ENCODE assay signal across 26 cellular contexts in genomic region chr1:79532555-79532954, GRCh38.
"Had no signal": no experiment of that assay in that cellular context is flagged by ENCODE, and none has a peak within 500 bp of the region (broad histone marks: within the 10 kb centered on the region; RNA-seq: fewer than 3 reads in every experiment).

No MANE protein-coding gene starts in this region.

- ATAC-seq: activated T-helper 17 cell treated with anti-CD3 and anti-CD28 coated beads, Interleukin-2, amount 50 U/mL, for 72 hours; T-cell had no signal

- H3K9me3 Mint-ChIP-seq: activated CD4-positive, alpha-beta memory T cell treated with anti-CD3 and anti-CD28 coated beads for 36 hours; activated CD4-positive, alpha-beta T cell treated with anti-CD3 and anti-CD28 coated beads, Interleukin-2, amount 10 ng/mL, durations not matched to agents 24 days and 14 days; activated naive CD4-positive, alpha-beta T cell treated with anti-CD3 and anti-CD28 coated beads for 36 hours; central memory CD8-positive, alpha-beta T cell had no signal

- H3K27ac Mint-ChIP-seq: activated B cell treated with CpG ODN at 0.5 μM for 24 hours; activated CD4-positive, alpha-beta memory T cell treated with anti-CD3 and anti-CD28 coated beads for 36 hours; activated CD4-positive, alpha-beta T cell treated with anti-CD3 and anti-CD28 coated beads, Interleukin-2, amount 10 ng/mL, durations not matched to agents 24 days and 14 days; activated naive CD4-positive, alpha-beta T cell treated with anti-CD3 and anti-CD28 coated beads for 36 hours; activated naive CD8-positive, alpha-beta T cell; activated T-helper 17 cell treated with anti-CD3 and anti-CD28 coated beads, Interleukin-2, amount 50 U/mL, for 72 hours; brain; T-cell had no signal

- H3K4me3 Mint-ChIP-seq: activated B cell treated with CpG ODN at 0.5 μM for 24 hours; activated CD4-positive, alpha-beta memory T cell treated with anti-CD3 and anti-CD28 coated beads for 36 hours; activated CD4-positive, alpha-beta T cell treated with anti-CD3 and anti-CD28 coated beads, Interleukin-2, amount 10 ng/mL, durations not matched to agents 24 days and 14 days; activated naive CD4-positive, alpha-beta T cell treated with anti-CD3 and anti-CD28 coated beads for 36 hours; activated naive CD8-positive, alpha-beta T cell; activated T-helper 17 cell treated with anti-CD3 and anti-CD28 coated beads, Interleukin-2, amount 50 U/mL, for 72 hours; brain; central memory CD8-positive, alpha-beta T cell; T-cell had no signal

- H3K4me1 Mint-ChIP-seq: activated B cell treated with CpG ODN at 0.5 μM for 24 hours; activated CD4-positive, alpha-beta T cell treated with anti-CD3 and anti-CD28 coated beads, Interleukin-2, amount 10 ng/mL, durations not matched to agents 24 days and 14 days; activated T-helper 17 cell treated with anti-CD3 and anti-CD28 coated beads, Interleukin-2, amount 50 U/mL, for 72 hours; central memory CD8-positive, alpha-beta T cell; T-cell had no signal

- H3K27me3 Mint-ChIP-seq: activated B cell treated with CpG ODN at 0.5 μM for 24 hours; activated CD4-positive, alpha-beta memory T cell treated with anti-CD3 and anti-CD28 coated beads for 36 hours; activated CD4-positive, alpha-beta T cell treated with anti-CD3 and anti-CD28 coated beads, Interleukin-2, amount 10 ng/mL, durations not matched to agents 24 days and 14 days; activated naive CD8-positive, alpha-beta T cell; activated T-helper 17 cell treated with anti-CD3 and anti-CD28 coated beads, Interleukin-2, amount 50 U/mL, for 72 hours; central memory CD8-positive, alpha-beta T cell; T-cell had no signal

- DNase-seq: activated B cell treated with CpG ODN at 0.5 μM for 24 hours; activated CD4-positive, alpha-beta memory T cell treated with anti-CD3 and anti-CD28 coated beads for 36 hours; activated CD4-positive, alpha-beta T cell treated with anti-CD3 and anti-CD28 coated beads for 1 hour; activated CD4-positive, alpha-beta T cell treated with anti-CD3 and anti-CD28 coated beads, Interleukin-2, amount 10 ng/mL, durations not matched to agents 24 days and 14 days; activated CD8-positive, alpha-beta memory T cell treated with anti-CD3 and anti-CD28 coated beads for 24 hours; activated gamma-delta T cell; activated naive CD4-positive, alpha-beta T cell treated with anti-CD3 and anti-CD28 coated beads for 36 hours; activated T-cell treated with anti-CD3 and anti-CD28 coated beads, Interleukin-2, amount 50 U/mL, for 48 hours; amygdala; Karpas-422; NCI-H1048; NCI-H146; NCI-H187 treated with DMSO at 0.1 percent for 48 hours; NCI-H2081 treated with DMSO at 0.1 percent for 48 hours; NCI-H2171; NCI-H2227 treated with DMSO at 0.1 percent for 48 hours; NCI-H526; NCI-H774; SIG-M5; T-cell; T-helper 2 cell; T1000 had no signal

- H3K36me3 Mint-ChIP-seq: activated CD4-positive, alpha-beta memory T cell treated with anti-CD3 and anti-CD28 coated beads for 36 hours; activated naive CD8-positive, alpha-beta T cell; brain; T-cell had no signal
